Comparison of ENCODE assay signal across 10 cellular contexts in genomic region chr2:12606472-12607000, GRCh38.
A peak's percentile ranks its signal among the peaks of the same experiment; 100 is the strongest.
DNase-seq lines count a peak whose midpoint lies in the region; ATAC-seq and TF ChIP-seq lines count a peak whose summit lies in the region.
"Had no signal": no experiment of that assay in that cellular context is flagged by ENCODE, and none has a peak within 500 bp of the region (broad histone marks: within the 10 kb centered on the region; RNA-seq: fewer than 3 reads in every experiment).

No MANE protein-coding gene starts in this region.

- no peaks in the 10 kb centered on the region for H3K9me3 ChIP-seq in GM23248 (ENCODE audit: low read depth)

- H3K9ac ChIP-seq in GM23248, result peak overlapping the region; percentile 12; the same call in 1 of the 2 replicates

- 2% methylated on average over 5 of the region's 5 CpGs for WGBS in GM23248 (ENCODE audit: low coverage in 1 of 2, low lambda C conversion rate in 2 of 2, missing lambda C conversion rate in 2 of 2), 2 experiments

- no peaks in the 10 kb centered on the region for H3K36me3 ChIP-seq in GM23248 (ENCODE audit: low read depth)

- peak; percentile 6 for TF ChIP-seq CTCF in fibroblast of the aortic adventitia (IDR thresholded peaks at IDR 0.05; ENCODE audit: insufficient read depth, low read length)

- H4K20me1 ChIP-seq in GM23248 (ENCODE audit: insufficient read depth), result no peaks in the 10 kb centered on the region

- peaks cover 32% of the 10 kb centered on the region for H3K4me1 ChIP-seq in GM23248 (ENCODE audit: insufficient read depth)

- H2AFZ ChIP-seq in GM23248, result peak overlapping the region; percentile 40; the same call in 1 of the 2 replicates

- H3K4me3 ChIP-seq in GM23248, result peak overlapping the region; percentile 30
- H3K4me3 ChIP-seq in fibroblast of the aortic adventitia (ENCODE audit: low read depth, low read length), result peak overlapping the region; percentile 29

- ATAC-seq in SK-N-SH treated with all-trans-retinoic acid at 6 μM for 48 hours (peak; percentile 93), HG03442 (IDR thresholded peaks at IDR 0.05; ENCODE audit: unreplicated experiment) (no peak)

- H3K4me2 ChIP-seq in GM23248 (ENCODE audit: unreplicated experiment), result peak overlapping the region; percentile 49

- H3K27me3 ChIP-seq in GM23248 (replicated peaks; ENCODE audit: insufficient read depth), result no peaks in the 10 kb centered on the region

- H3F3A ChIP-seq in GM23248 (ENCODE audit: insufficient read depth), result peaks cover 18% of the 10 kb centered on the region; the same call in 1 of the 2 replicates

- no peaks in the 10 kb centered on the region for H3K79me2 ChIP-seq in GM23248 (ENCODE audit: insufficient read depth)

- 0 out of 2 replicates have a peak, but pooled peaks cover 3% of the 10 kb centered on the region for H3K9me2 ChIP-seq in GM23248 (ENCODE audit: insufficient read depth)

- peak; percentile 66 for DNase-seq in GM23248
- peak; percentile 81 for DNase-seq in fibroblast of the aortic adventitia (ENCODE audit: low read depth)
- peak; percentile 56 for DNase-seq in retina
- no peak for DNase-seq in NCI-H187 treated with DMSO at 0.1 percent for 48 hours (lab: John Stamatoyannopoulos, UW)
- DNase-seq in inferior parietal cortex (ENCODE audit: extremely low spot score), result no peak
- DNase-seq in NCI-H2227 (lab: John Stamatoyannopoulos, UW; ENCODE audit: unreplicated experiment), result no peak
- DNase-seq: naive B cell, NCI-H345 had no signal

- H3K27ac ChIP-seq in GM23248, result peak overlapping the region; percentile 42

- in situ Hi-C loops in GM23248 (cut with MboI), result no loop called here

TF ChIP-seq in SK-N-SH treated with all-trans-retinoic acid at 6 μM for 48 hours, 23 proteins besides CTCF, POLR2A, EP300 and RAD21:
- TF ChIP-seq ZNF8 (CRISPR knock-in tag; IDR thresholded peaks at IDR 0.05), result no peak
- no peak for TF ChIP-seq CREB5 (CRISPR knock-in tag; IDR thresholded peaks at IDR 0.05; ENCODE audit: low read depth)
- TF ChIP-seq TOX (CRISPR knock-in tag; IDR thresholded peaks at IDR 0.05; ENCODE audit: borderline replicate concordance), result no peak
- TF ChIP-seq SNAI2 (CRISPR knock-in tag; IDR thresholded peaks at IDR 0.05), result no peak
- no peak for TF ChIP-seq ARNTL (CRISPR knock-in tag; IDR thresholded peaks at IDR 0.05; ENCODE audit: borderline replicate concordance, low read depth)
- TF ChIP-seq BACH2 (CRISPR knock-in tag; IDR thresholded peaks at IDR 0.05; ENCODE audit: borderline replicate concordance), result no peak; the same call in 1 of the 2 replicates
- no peak for TF ChIP-seq ZNF565 (CRISPR knock-in tag; conservative IDR thresholded peaks at IDR 0.05; ENCODE audit: low read depth)
- no peak for TF ChIP-seq ZC3H10 (CRISPR knock-in tag; IDR thresholded peaks at IDR 0.05)
- TF ChIP-seq GLIS3 (CRISPR knock-in tag; IDR thresholded peaks at IDR 0.05), result no peak
- TF ChIP-seq RARB (CRISPR knock-in tag; IDR thresholded peaks at IDR 0.05), result no peak
- TF ChIP-seq TSHZ2 (CRISPR knock-in tag; IDR thresholded peaks at IDR 0.05), result 0 out of 2 replicates have a peak, but pooled peaks have one; percentile 46
- TF ChIP-seq ESRRG (CRISPR knock-in tag; IDR thresholded peaks at IDR 0.05), result no peak
- TF ChIP-seq, protein P1, sequence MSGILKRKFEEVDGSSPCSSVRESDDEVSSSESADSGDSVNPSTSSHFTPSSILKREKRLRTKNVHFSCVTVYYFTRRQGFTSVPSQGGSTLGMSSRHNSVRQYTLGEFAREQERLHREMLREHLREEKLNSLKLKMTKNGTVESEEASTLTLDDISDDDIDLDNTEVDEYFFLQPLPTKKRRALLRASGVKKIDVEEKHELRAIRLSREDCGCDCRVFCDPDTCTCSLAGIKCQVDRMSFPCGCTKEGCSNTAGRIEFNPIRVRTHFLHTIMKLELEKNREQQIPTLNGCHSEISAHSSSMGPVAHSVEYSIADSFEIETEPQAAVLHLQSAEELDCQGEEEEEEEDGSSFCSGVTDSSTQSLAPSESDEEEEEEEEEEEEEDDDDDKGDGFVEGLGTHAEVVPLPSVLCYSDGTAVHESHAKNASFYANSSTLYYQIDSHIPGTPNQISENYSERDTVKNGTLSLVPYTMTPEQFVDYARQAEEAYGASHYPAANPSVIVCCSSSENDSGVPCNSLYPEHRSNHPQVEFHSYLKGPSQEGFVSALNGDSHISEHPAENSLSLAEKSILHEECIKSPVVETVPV (CRISPR knock-in tag; IDR thresholded peaks at IDR 0.05), result no peak
- TF ChIP-seq ZFP3 (CRISPR knock-in tag; IDR thresholded peaks at IDR 0.05), result no peak
- TF ChIP-seq TCF4 (CRISPR knock-in tag; IDR thresholded peaks at IDR 0.05; ENCODE audit: borderline replicate concordance), result peak; percentile 76; the same call in 1 of the 2 replicates
- TF ChIP-seq OSR1 (CRISPR knock-in tag; IDR thresholded peaks at IDR 0.05), result no peak
- TF ChIP-seq, protein P2, sequence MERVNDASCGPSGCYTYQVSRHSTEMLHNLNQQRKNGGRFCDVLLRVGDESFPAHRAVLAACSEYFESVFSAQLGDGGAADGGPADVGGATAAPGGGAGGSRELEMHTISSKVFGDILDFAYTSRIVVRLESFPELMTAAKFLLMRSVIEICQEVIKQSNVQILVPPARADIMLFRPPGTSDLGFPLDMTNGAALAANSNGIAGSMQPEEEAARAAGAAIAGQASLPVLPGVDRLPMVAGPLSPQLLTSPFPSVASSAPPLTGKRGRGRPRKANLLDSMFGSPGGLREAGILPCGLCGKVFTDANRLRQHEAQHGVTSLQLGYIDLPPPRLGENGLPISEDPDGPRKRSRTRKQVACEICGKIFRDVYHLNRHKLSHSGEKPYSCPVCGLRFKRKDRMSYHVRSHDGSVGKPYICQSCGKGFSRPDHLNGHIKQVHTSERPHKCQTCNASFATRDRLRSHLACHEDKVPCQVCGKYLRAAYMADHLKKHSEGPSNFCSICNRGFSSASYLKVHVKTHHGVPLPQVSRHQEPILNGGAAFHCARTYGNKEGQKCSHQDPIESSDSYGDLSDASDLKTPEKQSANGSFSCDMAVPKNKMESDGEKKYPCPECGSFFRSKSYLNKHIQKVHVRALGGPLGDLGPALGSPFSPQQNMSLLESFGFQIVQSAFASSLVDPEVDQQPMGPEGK (CRISPR knock-in tag; IDR thresholded peaks at IDR 0.05; ENCODE audit: borderline replicate concordance), result no peak

Comparison
In these comparisons a context has a peak if more than half of its experiments do, and no peak if none do; other contexts are left out.
1. DNase-seq: peak in GM23248 (single experiment), fibroblast of the aortic adventitia (single experiment) and retina (single experiment); none in NCI-H187 treated with DMSO at 0.1 percent for 48 hours (single experiment), inferior parietal cortex (single experiment) and NCI-H2227 (single experiment).